In genomic region chrX:53654378-53654777, GRCh38 we compare ENCODE assay signal across 20 cellular contexts.
"Had no signal": no experiment of that assay in that cellular context is flagged by ENCODE, and none has a peak within 500 bp of the region (broad histone marks: within the 10 kb centered on the region; RNA-seq: fewer than 3 reads in every experiment).

No MANE protein-coding gene starts in this region.

- H3K27me3 ChIP-seq: adrenal gland, right atrium auricular region, tibial artery, uterus had no signal

- H3K36me3 ChIP-seq: adrenal gland, right atrium auricular region, uterus had no signal

- FAIRE-seq: endometrium had no signal

- H3K4me1 ChIP-seq: adrenal gland, right atrium auricular region, tibial artery, uterus had no signal

- H3K9me3 ChIP-seq: adrenal gland, right atrium auricular region, tibial artery, uterus had no signal

- H3K4me1 Mint-ChIP-seq: nephron had no signal

- ATAC-seq: esophagus mucosa; left ventricle myocardium superior; stimulated activated naive B cell treated with anti-CD40 and anti-IgM and Interleukin-4, amounts not matched to agents 10 μg/mL and 1 μg/mL and 100 μg/mL, for 72 hours; T-cell had no signal

- H3K27ac ChIP-seq: adrenal gland, right atrium auricular region, tibial artery, uterus had no signal

- H3K27me3 Mint-ChIP-seq: memory B cell; progenitor cell of endocrine pancreas; stimulated activated naive B cell treated with anti-CD40 and anti-IgM and Interleukin-4, amounts not matched to agents 10 μg/mL and 1 μg/mL and 100 μg/mL, for 72 hours had no signal

- H3K4me3 ChIP-seq: adrenal gland, right atrium auricular region, tibial artery, uterus had no signal

- H3K9me3 Mint-ChIP-seq: activated naive CD4-positive, alpha-beta T cell treated with anti-CD3 and anti-CD28 coated beads for 36 hours; activated T-helper 2 cell treated with anti-CD3 and anti-CD28 coated beads, Interferon-gamma antibody, Interleukin-2, Interleukin-4, amounts not matched to agents 10 μg/mL and 5 μg/mL and 100 μg/mL, durations not matched to agents 14 hours and 24 hours and 36 hours; memory B cell; nephron; stimulated activated naive B cell treated with anti-CD40 and anti-IgM and Interleukin-4, amounts not matched to agents 10 μg/mL and 1 μg/mL and 100 μg/mL, for 72 hours; T-cell had no signal

- H3K4me3 Mint-ChIP-seq: activated naive CD4-positive, alpha-beta T cell treated with anti-CD3 and anti-CD28 coated beads for 36 hours; memory B cell; nephron; stimulated activated naive B cell treated with anti-CD40 and anti-IgM and Interleukin-4, amounts not matched to agents 10 μg/mL and 1 μg/mL and 100 μg/mL, for 72 hours; T-cell had no signal

- DNase-seq: activated CD4-positive, CD25-positive, alpha-beta regulatory T cell treated with anti-CD3 and anti-CD28 coated beads, Interleukin-2, amount 50 U/mL, for 72 hours; activated CD8-positive, alpha-beta memory T cell treated with anti-CD3 and anti-CD28 coated beads for 24 hours; activated naive CD4-positive, alpha-beta T cell treated with anti-CD3 and anti-CD28 coated beads for 36 hours; adrenal gland; kidney glomerular epithelial cell; left ventricle myocardium superior; occipital lobe; stimulated activated CD4-positive, alpha-beta T cell treated with anti-CD3 and anti-CD28 coated beads, Interleukin-2, amount 100 ng/mL, for 48 hours; stimulated activated naive B cell treated with anti-CD40 and anti-IgM and Interleukin-4, amounts not matched to agents 10 μg/mL and 1 μg/mL and 100 μg/mL, for 72 hours; T-cell; T1000; tibial artery; uterus had no signal

- H3K27ac Mint-ChIP-seq: activated naive CD4-positive, alpha-beta T cell treated with anti-CD3 and anti-CD28 coated beads for 36 hours; activated T-helper 2 cell treated with anti-CD3 and anti-CD28 coated beads, Interferon-gamma antibody, Interleukin-2, Interleukin-4, amounts not matched to agents 10 μg/mL and 5 μg/mL and 100 μg/mL, durations not matched to agents 14 hours and 24 hours and 36 hours; memory B cell; nephron; progenitor cell of endocrine pancreas had no signal
